8 cellular contexts compared by ENCODE assay signal in the genomic region with DNA sequence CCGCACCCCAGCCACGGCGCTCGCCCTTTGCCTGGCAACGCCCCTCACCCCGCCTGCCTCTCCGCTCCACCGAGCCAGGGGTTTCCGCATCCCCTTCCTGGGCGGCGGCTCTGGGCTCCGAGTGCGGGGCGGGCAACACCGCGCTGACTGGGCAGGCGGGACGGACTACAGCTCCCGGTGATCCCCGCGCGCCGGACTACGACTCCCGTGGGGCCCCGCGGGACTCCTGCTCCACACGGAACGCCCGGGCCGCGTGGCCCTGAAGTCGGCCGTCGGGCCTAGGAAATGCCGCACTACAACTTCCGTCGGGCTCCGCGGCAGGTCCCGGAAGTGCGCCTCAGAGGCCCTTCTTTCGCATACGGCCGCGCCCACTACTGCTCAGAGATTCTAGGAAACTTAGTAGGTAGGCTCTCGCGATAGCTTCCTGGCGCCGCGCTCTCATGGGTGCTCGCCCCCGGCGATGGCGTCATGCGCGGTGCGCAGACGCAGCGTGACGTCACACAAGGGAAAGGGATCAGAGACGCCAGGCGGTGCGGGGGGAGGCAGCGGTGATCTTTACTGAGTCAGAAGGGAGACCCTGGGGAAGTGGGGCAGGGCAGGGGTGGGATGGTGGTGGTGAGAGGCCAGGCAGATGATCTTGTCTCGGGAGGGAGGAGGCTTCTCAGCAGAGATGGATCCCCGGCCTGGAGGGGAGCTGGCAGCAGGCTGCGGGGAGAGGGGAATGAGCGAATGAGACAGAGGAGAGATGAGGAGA. TPM values are rescaled to one million over a fixed set of nuclear protein-coding genes. Genes with fewer than 3 reads are reported as not detected.
A peak's percentile ranks its signal among the peaks of the same experiment; 100 is the strongest.
DNase-seq lines count a peak whose midpoint lies in the region; ATAC-seq and TF ChIP-seq lines count a peak whose summit lies in the region.

A gene with protein sequence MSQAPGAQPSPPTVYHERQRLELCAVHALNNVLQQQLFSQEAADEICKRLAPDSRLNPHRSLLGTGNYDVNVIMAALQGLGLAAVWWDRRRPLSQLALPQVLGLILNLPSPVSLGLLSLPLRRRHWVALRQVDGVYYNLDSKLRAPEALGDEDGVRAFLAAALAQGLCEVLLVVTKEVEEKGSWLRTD (minus strand): TSS at position 123 of the 754 bp plus-strand sequence. CDS start 760 bp downstream, outside the sequence.

- peak within 1 kb of the TSS; percentile 98 for H3K27ac Mint-ChIP-seq in HFFc6

- TF ChIP-seq CTCF in HFFc6 (IDR thresholded peaks at IDR 0.05) (peak; percentile 15; the same call in 1 of the 2 replicates), SK-N-SH (IDR thresholded peaks at IDR 0.05) (no peak), gastroesophageal sphincter (IDR thresholded peaks at IDR 0.05) (peak in 1 of 4 experiments; percentile 17), neutrophil (IDR thresholded peaks at IDR 0.05) (peak; percentile 33)

- H3K9me3 ChIP-seq in SK-N-SH (no peaks in the 10 kb centered on the region), gastroesophageal sphincter (no peaks in the 10 kb centered on the region), neutrophil (no peaks in the 10 kb centered on the region)

- DNase-seq in GM04503 (ENCODE audit: low read depth) (peak; percentile 94), HFFc6 (peak; percentile 99), NCI-H1048 (lab: John Stamatoyannopoulos, UW) (peak; percentile 91), SK-N-SH (peak; percentile 94), substantia nigra (lab: John Stamatoyannopoulos, UW) (peak; percentile 77 to 99 (median 97))
- DNase-seq in activated naive CD4-positive, alpha-beta T cell treated with anti-CD3 and anti-CD28 coated beads, Interleukin-2, amount 50 U/mL, for 16 hours, result peak; percentile 97

- peak; percentile 97 for ATAC-seq in gastroesophageal sphincter

- peak within 1 kb of the TSS; percentile 89 for H3K9ac ChIP-seq in SK-N-SH

- peak within 1 kb of the TSS; percentile 98 for H3K4me2 ChIP-seq in SK-N-SH

- H3K4me3 ChIP-seq in SK-N-SH (ENCODE audit: low read depth in 2 of 2, low read length in 1 of 2), result peak within 1 kb of the TSS; percentile 83 to 88
- peak within 1 kb of the TSS; percentile 69 to 74 for H3K4me3 ChIP-seq in gastroesophageal sphincter
- H3K4me3 ChIP-seq in neutrophil (ENCODE audit: low read depth in 1 of 2, low read length in 1 of 2), result peak within 1 kb of the TSS; percentile 71 to 81

- H3K27me3 ChIP-seq in SK-N-SH (ENCODE audit: insufficient read depth) (no peaks in the 10 kb centered on the region), gastroesophageal sphincter (peaks cover 16% of the 10 kb centered on the region), neutrophil (peaks cover 31% of the 10 kb centered on the region)

- under 1% methylated on average over 43 of the region's 69 CpGs for WGBS in SK-N-SH (ENCODE audit: low lambda C conversion rate)
- WGBS in gastroesophageal sphincter (ENCODE audit: low coverage in 1 of 2), 2 donors, result 4 to 7% methylated on average over 5 to 11 of the region's 69 CpGs

- no peaks in the 10 kb centered on the region for H3K36me3 ChIP-seq in SK-N-SH (replicated peaks in 1 of 2; ENCODE audit: control insufficient read depth in 1 of 2, insufficient read depth in 2 of 2, low read length in 1 of 2)
- H3K36me3 ChIP-seq in gastroesophageal sphincter, result peaks cover 0 to 5% of the 10 kb centered on the region in 2 donors
- H3K36me3 ChIP-seq in neutrophil, result peaks cover 2% of the 10 kb centered on the region

- POLR2A ChIA-PET in SK-N-SH (lab: Yijun Ruan, JAX), result interaction anchor here (1.0 to 2.5 kb wide), 5 partner anchors 11 to 154 kb away, joined by 3 to 9 read pairs (median 4); partner anchors contain the start of genes NR1H2 and POLD1

- CTCF ChIA-PET in SK-N-SH (lab: Yijun Ruan, JAX), result interaction anchor here (0.8 to 6.1 kb wide), 4 partner anchors 11 to 142 kb away, joined by 4 to 54 read pairs (median 11); no protein-coding TSS in a partner anchor

- no peak for TF ChIP-seq RAD21 in SK-N-SH (IDR thresholded peaks at IDR 0.05; ENCODE audit: low read length)

- peaks cover 14% of the 10 kb centered on the region; the same call in 1 of the 2 replicates for H3K79me2 ChIP-seq in SK-N-SH (ENCODE audit: insufficient read depth)

- peak within 1 kb of the TSS; percentile 78; the same call in 1 of the 2 replicates for H2AFZ ChIP-seq in SK-N-SH (ENCODE audit: low read depth)

- no peaks in the 10 kb centered on the region for H3K36me3 Mint-ChIP-seq in HFFc6 (ENCODE audit: low read depth)

- H3K9me2 ChIP-seq in SK-N-SH, result no peaks in the 10 kb centered on the region

- no peaks in the 10 kb centered on the region for H3F3A ChIP-seq in SK-N-SH (replicated peaks; ENCODE audit: insufficient read depth)

- no peaks in the 10 kb centered on the region for H4K20me1 ChIP-seq in SK-N-SH (ENCODE audit: insufficient read depth)

- H3K27me3 Mint-ChIP-seq in HFFc6 (ENCODE audit: insufficient read depth), result peaks cover 11% of the 10 kb centered on the region

- peak within 1 kb of the TSS; percentile 100 for H3K4me3 Mint-ChIP-seq in HFFc6

- H3K4me1 ChIP-seq in SK-N-SH (ENCODE audit: control insufficient read depth in 1 of 2, insufficient read depth in 2 of 2, low read depth in 1 of 2, low read length in 1 of 2), result peaks cover 0 to 41% of the 10 kb centered on the region in 2 experiments; a peak in 1 of 4 replicates
- peaks cover 3 to 26% (median 6%) of the 10 kb centered on the region in 3 donors for H3K4me1 ChIP-seq in gastroesophageal sphincter
- peaks cover 6 to 9% of the 10 kb centered on the region in 2 experiments for H3K4me1 ChIP-seq in neutrophil (ENCODE audit: control insufficient read depth in 1 of 2, insufficient read depth in 1 of 2, low read depth in 1 of 2, low read length in 1 of 2)

- H3K27ac ChIP-seq in SK-N-SH (ENCODE audit: low read depth in 2 of 2, low read length in 1 of 2) (peak within 1 kb of the TSS; percentile 71 to 93; a peak in 3 of 4 replicates), gastroesophageal sphincter (peak within 1 kb of the TSS; percentile 21 to 83 (median 80)), neutrophil (peak within 1 kb of the TSS; percentile 81), substantia nigra (ENCODE audit: low read depth, low read length, poor library complexity, severe bottlenecking) (peak within 1 kb of the TSS; percentile 98)

- H3K9me3 Mint-ChIP-seq in HFFc6, result no peaks in the 10 kb centered on the region

- peaks cover 12% of the 10 kb centered on the region for H3K4me1 Mint-ChIP-seq in HFFc6 (ENCODE audit: low read depth)

- TF ChIP-seq EP300 in SK-N-SH (IDR thresholded peaks at IDR 0.05; ENCODE audit: borderline replicate concordance in 1 of 2, low read depth in 1 of 2, low read length in 1 of 2) (no peak), gastroesophageal sphincter (IDR thresholded peaks at IDR 0.05) (no peak)

- TF ChIP-seq POLR2A in gastroesophageal sphincter (IDR thresholded peaks at IDR 0.05), result peak; percentile 51 to 59

TF ChIP-seq in SK-N-SH, 30 proteins besides CTCF, POLR2A, EP300 and RAD21 (continues in another document):
- TF ChIP-seq ELF1 (IDR thresholded peaks at IDR 0.05), result peak; percentile 96
- TF ChIP-seq GABPA (IDR thresholded peaks at IDR 0.05; ENCODE audit: low read depth), result peak; percentile 86
- peak; percentile 58 for TF ChIP-seq NRF1 (IDR thresholded peaks at IDR 0.05; ENCODE audit: low read depth, low read length)
- peak; percentile 61; the same call in 1 of the 2 replicates for TF ChIP-seq USF1 (IDR thresholded peaks at IDR 0.05; ENCODE audit: borderline replicate concordance, low read depth)
- TF ChIP-seq ZBTB33 (IDR thresholded peaks at IDR 0.05; ENCODE audit: borderline replicate concordance, low read depth), result peak; percentile 99
- TF ChIP-seq, protein P1, sequence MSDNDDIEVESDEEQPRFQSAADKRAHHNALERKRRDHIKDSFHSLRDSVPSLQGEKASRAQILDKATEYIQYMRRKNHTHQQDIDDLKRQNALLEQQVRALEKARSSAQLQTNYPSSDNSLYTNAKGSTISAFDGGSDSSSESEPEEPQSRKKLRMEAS (IDR thresholded peaks at IDR 0.05; ENCODE audit: low read depth), result peak; percentile 97
- peak; percentile 99 for TF ChIP-seq CHD2 (IDR thresholded peaks at IDR 0.05; ENCODE audit: low read length, partially characterized antibody)
- TF ChIP-seq SIN3A (IDR thresholded peaks at IDR 0.05; ENCODE audit: borderline replicate concordance, low read depth, low read length), result peak; percentile 25; the same call in 1 of the 2 replicates

RNA-seq across cellular contexts. Expression of the gene that starts here (rescaled TPM):
- 10 to 100 TPM; 62.7 to 86.3 (median 72.8) TPM for total RNA-seq in HFFc6 (2021; fragmentation: NEBNext Ultra II Directional; extraction: Animal tissue kit (Norgen Biotek cat#: 25700))
- polyA plus RNA-seq in SK-N-SH (2012; rRNA removed), result 71.5 and 81.2 TPM in 2 replicates
- 38.1 and 57.4 TPM in 2 replicates for polyA plus RNA-seq in SK-N-SH (2012; cell fraction: cytosol; rRNA removed)
- 54.2 and 76.0 TPM in 2 replicates for polyA plus RNA-seq in SK-N-SH (2012; cell fraction: nucleus; rRNA removed)
- 10 to 100 TPM; 16.1 to 39.8 (median 26.1) TPM for total RNA-seq in gastroesophageal sphincter

Comparison
In these comparisons a context has a peak if more than half of its experiments do, and no peak if none do; other contexts are left out.
1. Peak in every context shown above with its lines: DNase-seq, ATAC-seq, H3K4me3 ChIP-seq and H3K27ac ChIP-seq.